Comparison of ENCODE assay signal across 16 cellular contexts in the genomic region with DNA sequence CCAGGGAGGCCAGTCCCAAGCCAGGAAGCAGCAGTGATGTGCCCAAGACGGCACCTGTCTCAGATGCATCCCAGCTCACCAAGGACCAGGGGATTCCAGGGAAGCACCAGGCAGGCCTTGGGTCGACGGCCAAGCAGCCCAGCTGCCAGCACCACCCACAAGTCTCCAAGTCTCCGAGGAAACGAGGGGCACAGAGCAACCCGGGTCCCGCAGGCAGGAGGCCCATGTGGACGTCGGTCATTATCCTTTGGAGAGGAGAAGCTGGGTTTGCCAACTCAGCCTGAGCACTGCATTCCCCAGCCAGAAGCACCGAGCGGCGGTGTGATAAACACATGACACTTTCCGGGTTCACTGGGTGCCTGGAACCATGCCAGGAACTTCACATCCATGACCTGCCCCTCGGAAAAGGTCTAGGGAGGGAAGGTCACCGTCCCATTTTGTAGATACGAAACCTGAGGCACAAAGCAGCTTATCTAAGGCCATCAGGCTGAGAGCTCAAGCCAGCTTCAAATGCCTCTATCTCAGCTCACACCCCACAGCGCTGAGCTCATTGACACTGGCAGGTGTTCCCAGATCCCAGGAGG.
DNase-seq lines count a peak whose midpoint lies in the region; ATAC-seq, FAIRE-seq and TF ChIP-seq lines count a peak whose summit lies in the region.
"Had no signal": no experiment of that assay in that cellular context is flagged by ENCODE, and none has a peak within 500 bp of the region (broad histone marks: within the 10 kb centered on the region; RNA-seq: fewer than 3 reads in every experiment).

No MANE protein-coding gene starts in this region.

- 20 to 56% (median 33%) methylated on average over 17 of the region's 17 CpGs for WGBS in small intestine, 3 donors

- peaks cover 11 to 56% (median 25%) of the 10 kb centered on the region in 11 experiments; a peak in 20 of 22 replicates for H3K36me3 ChIP-seq in BLaER1 treated with 17β-estradiol and CSF1 and Interleukin-3, amounts not matched to agents 10 nM and 100 nM
- H3K36me3 ChIP-seq in WERI-Rb-1 (peaks cover 34% of the 10 kb centered on the region), small intestine (ENCODE audit: control insufficient read depth in 2 of 2, insufficient read depth in 2 of 2, low read length in 2 of 2) (no peaks in the 10 kb centered on the region), HAP-1 (replicated peaks) (no peaks in the 10 kb centered on the region)
- H3K36me3 ChIP-seq: MG63 had no signal

- peaks cover 67 to 79% (median 77%) of the 10 kb centered on the region in 11 experiments for H4K20me1 ChIP-seq in BLaER1 treated with 17β-estradiol and CSF1 and Interleukin-3, amounts not matched to agents 10 nM and 100 nM

- in situ Hi-C loops in HAP-1 (cut with MboI; ENCODE audit: low sequenced_read_pairs): no loop called here

- DNase-seq in WERI-Rb-1 (peak; percentile 11), mesenteric fat pad (ENCODE audit: low spot score) (peak; percentile 81), small intestine (peak; percentile 74), foreskin keratinocyte (no peak), HAP-1 (ENCODE audit: low spot score in 2 of 2) (no peak)
- no peak for DNase-seq in stimulated activated CD4-positive, alpha-beta T cell treated with anti-CD3 and anti-CD28 coated beads, Interleukin-2, amount 100 ng/mL, for 24 hours
- DNase-seq: COR-L47; MG63; NCI-H187; NCI-H345; stimulated activated CD4-positive, alpha-beta T cell treated with anti-CD3 and anti-CD28 coated beads, Interleukin-12 subunit alpha, Interleukin-12 subunit beta, amount 100 ng/mL, for 4 hours; trophoblast cell had no signal

- peak overlapping the region; percentile 12 to 87 (median 55); a peak in 19 of 22 replicates for H3K4me2 ChIP-seq in BLaER1 treated with 17β-estradiol and CSF1 and Interleukin-3, amounts not matched to agents 10 nM and 100 nM

- no peak for FAIRE-seq in small intestine (lab: Jason Lieb, UNC)
- FAIRE-seq: endometrium, H1 had no signal

- no peak overlapping the region for H3K4me3 ChIP-seq in BLaER1 treated with 17β-estradiol and CSF1 and Interleukin-3, amounts not matched to agents 10 nM and 100 nM
- H3K4me3 ChIP-seq in WERI-Rb-1 (ENCODE audit: low read depth, low read length) (no peak overlapping the region), small intestine (ENCODE audit: low read depth in 1 of 2, low read length in 2 of 2) (no peak overlapping the region), HAP-1 (no peak overlapping the region)
- H3K4me3 ChIP-seq: MG63 had no signal

- H3K9me3 ChIP-seq in BLaER1 treated with 17β-estradiol and CSF1 and Interleukin-3, amounts not matched to agents 10 nM and 100 nM (replicated peaks in 1 of 11): peaks cover 7 to 31% (median 14%) of the 10 kb centered on the region in 11 experiments; a peak in 19 of 22 replicates
- H3K9me3 ChIP-seq in WERI-Rb-1 (ENCODE audit: severe bottlenecking) (peaks cover 2% of the 10 kb centered on the region), small intestine (ENCODE audit: control insufficient read depth, low read depth) (no peaks in the 10 kb centered on the region), HAP-1 (no peaks in the 10 kb centered on the region)
- H3K9me3 ChIP-seq: MG63 had no signal

- TF ChIP-seq CTCF in WERI-Rb-1 (IDR thresholded peaks at IDR 0.05; ENCODE audit: low read depth, low read length) (no peak), foreskin keratinocyte (conservative IDR thresholded peaks at IDR 0.05) (no peak)

- H3K27me3 ChIP-seq in BLaER1 treated with 17β-estradiol and CSF1 and Interleukin-3, amounts not matched to agents 10 nM and 100 nM: no peaks in the 10 kb centered on the region
- no peaks in the 10 kb centered on the region for H3K27me3 ChIP-seq in WERI-Rb-1 (ENCODE audit: insufficient read depth, low read depth, severe bottlenecking)
- H3K27me3 ChIP-seq in small intestine (ENCODE audit: control insufficient read depth in 2 of 2, insufficient read depth in 2 of 2, low read length in 2 of 2): no peaks in the 10 kb centered on the region
- no peaks in the 10 kb centered on the region for H3K27me3 ChIP-seq in foreskin keratinocyte
- H3K27me3 ChIP-seq in HAP-1 (ENCODE audit: low read depth): no peaks in the 10 kb centered on the region
- H3K27me3 ChIP-seq: MG63 had no signal

- no peak overlapping the region; a peak in 1 of 22 replicates for H3K9ac ChIP-seq in BLaER1 treated with 17β-estradiol and CSF1 and Interleukin-3, amounts not matched to agents 10 nM and 100 nM

- peak overlapping the region in 1 of 11 experiments; percentile 34; a peak in 2 of 22 replicates for H3K27ac ChIP-seq in BLaER1 treated with 17β-estradiol and CSF1 and Interleukin-3, amounts not matched to agents 10 nM and 100 nM
- H3K27ac ChIP-seq in WERI-Rb-1 (no peak overlapping the region), small intestine (ENCODE audit: low read depth in 1 of 2, low read length in 1 of 2) (peak overlapping the region in 1 of 2 donors; percentile 5), foreskin keratinocyte (no peak overlapping the region)

- ATAC-seq in foreskin keratinocyte: no peak
- ATAC-seq: stimulated activated memory B cell treated with anti-CD40 and anti-IgM and Interleukin-4, amounts not matched to agents 10 μg/mL and 1 μg/mL and 100 μg/mL, for 72 hours had no signal

- H3K4me1 ChIP-seq in BLaER1 treated with 17β-estradiol and CSF1 and Interleukin-3, amounts not matched to agents 10 nM and 100 nM: peaks cover 44 to 68% (median 57%) of the 10 kb centered on the region in 10 experiments
- H3K4me1 ChIP-seq in small intestine (ENCODE audit: control insufficient read depth in 2 of 2, insufficient read depth in 1 of 2, low read depth in 1 of 2, low read length in 1 of 2) (peaks cover 0 to 3% of the 10 kb centered on the region in 2 donors), foreskin keratinocyte (no peaks in the 10 kb centered on the region), HAP-1 (peaks cover 2% of the 10 kb centered on the region)

Comparison
In these comparisons a context has a peak if more than half of its experiments do, and no peak if none do; other contexts are left out.
1. DNase-seq: peak in WERI-Rb-1 (single experiment), mesenteric fat pad (single experiment) and small intestine (single experiment); none in foreskin keratinocyte (0 of 2), stimulated activated CD4-positive, alpha-beta T cell treated with anti-CD3 and anti-CD28 coated beads, Interleukin-2, amount 100 ng/mL, for 24 hours (0 of 2) and HAP-1 (0 of 2).